1 cellular context compared by ENCODE assay signal in the genomic region with DNA sequence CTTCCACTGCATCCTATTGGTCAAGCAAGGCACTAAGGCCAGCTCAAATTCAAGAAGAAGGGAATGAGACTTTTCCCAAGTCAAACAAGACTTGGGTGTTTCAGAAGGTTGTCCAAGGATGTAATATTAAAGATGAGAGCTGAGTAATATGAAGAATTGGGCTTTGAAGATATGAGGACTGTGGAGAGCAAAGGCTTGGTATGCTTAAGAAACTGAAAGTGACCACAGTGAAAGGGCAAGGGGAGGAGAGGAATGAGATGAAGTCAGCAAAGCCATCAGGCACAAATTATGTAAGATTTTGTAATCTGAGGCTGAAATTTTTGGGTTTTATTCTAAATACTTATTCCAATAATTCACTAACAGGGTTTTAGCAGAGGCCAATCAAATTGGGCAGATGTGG.
TF ChIP-seq lines count a peak whose summit lies in the region.

No MANE protein-coding gene starts in this region.

TF ChIP-seq in GM12878, 131 proteins besides CTCF, POLR2A, EP300 and RAD21 (continued from another document):
- TF ChIP-seq PKNOX1 (IDR thresholded peaks at IDR 0.05) (no peak), ZNF207 (IDR thresholded peaks at IDR 0.05; ENCODE audit: borderline replicate concordance) (no peak), CEBPB (IDR thresholded peaks at IDR 0.05; ENCODE audit: borderline replicate concordance in 1 of 2, low read depth in 2 of 2, low read length in 2 of 2) (no peak), JUNB (IDR thresholded peaks at IDR 0.05) (peak; percentile 43; the same call in 1 of the 2 replicates), ETV6 (conservative IDR thresholded peaks at IDR 0.05 in 1 of 2, IDR thresholded peaks at IDR 0.05 in 1 of 2; ENCODE audit: borderline replicate concordance in 1 of 2, low read depth in 1 of 2) (no peak)
- TF ChIP-seq, protein P1, sequence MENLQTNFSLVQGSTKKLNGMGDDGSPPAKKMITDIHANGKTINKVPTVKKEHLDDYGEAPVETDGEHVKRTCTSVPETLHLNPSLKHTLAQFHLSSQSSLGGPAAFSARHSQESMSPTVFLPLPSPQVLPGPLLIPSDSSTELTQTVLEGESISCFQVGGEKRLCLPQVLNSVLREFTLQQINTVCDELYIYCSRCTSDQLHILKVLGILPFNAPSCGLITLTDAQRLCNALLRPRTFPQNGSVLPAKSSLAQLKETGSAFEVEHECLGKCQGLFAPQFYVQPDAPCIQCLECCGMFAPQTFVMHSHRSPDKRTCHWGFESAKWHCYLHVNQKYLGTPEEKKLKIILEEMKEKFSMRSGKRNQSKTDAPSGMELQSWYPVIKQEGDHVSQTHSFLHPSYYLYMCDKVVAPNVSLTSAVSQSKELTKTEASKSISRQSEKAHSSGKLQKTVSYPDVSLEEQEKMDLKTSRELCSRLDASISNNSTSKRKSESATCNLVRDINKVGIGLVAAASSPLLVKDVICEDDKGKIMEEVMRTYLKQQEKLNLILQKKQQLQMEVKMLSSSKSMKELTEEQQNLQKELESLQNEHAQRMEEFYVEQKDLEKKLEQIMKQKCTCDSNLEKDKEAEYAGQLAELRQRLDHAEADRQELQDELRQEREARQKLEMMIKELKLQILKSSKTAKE (IDR thresholded peaks at IDR 0.05; ENCODE audit: low read depth, poor library complexity, severe bottlenecking): no peak
